8 cellular contexts compared by ENCODE assay signal in the genomic region with DNA sequence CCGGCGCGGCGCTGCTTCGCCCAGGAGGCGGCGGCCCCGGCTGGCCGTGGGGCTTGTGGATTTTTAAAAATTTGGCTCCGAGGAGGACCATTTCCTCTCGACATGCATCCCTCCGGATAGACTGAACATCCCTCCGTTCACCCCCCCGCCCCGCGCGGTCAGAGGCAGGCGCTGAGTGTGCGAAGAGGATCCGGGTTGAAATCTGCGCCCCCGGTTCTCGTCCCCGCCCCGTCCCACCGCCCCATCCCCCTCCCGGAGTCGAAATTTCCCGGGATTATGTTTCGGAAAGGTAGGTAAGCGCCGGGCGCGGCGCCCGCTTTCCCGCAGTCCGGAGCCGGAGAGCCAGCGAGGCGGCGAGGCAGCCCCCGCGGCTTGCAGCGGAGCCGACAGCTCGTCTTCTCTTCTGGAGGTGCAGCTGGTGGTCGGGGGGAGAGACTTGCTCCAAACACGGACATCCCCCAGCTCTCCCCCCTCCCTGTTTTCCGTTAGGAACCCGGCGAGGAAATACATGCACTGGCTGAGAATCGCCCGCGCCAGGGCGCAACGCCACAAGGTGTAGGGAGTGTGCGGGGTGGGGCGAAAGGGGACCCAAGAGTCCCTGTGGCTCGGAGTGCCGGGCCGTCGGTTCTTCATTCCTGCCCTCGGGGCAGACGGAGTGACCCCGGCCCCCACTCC. TPM values are rescaled to one million over a fixed set of nuclear protein-coding genes. Genes with fewer than 3 reads are reported as not detected.
A peak's percentile ranks its signal among the peaks of the same experiment; 100 is the strongest.
DNase-seq lines count a peak whose midpoint lies in the region; ATAC-seq and TF ChIP-seq lines count a peak whose summit lies in the region.

A gene (plus strand): TSS at position 261 of the 675 bp plus-strand sequence.

- no peaks in the 10 kb centered on the region for H3K9me3 Mint-ChIP-seq in CD4-positive, alpha-beta T cell

- H3K27me3 ChIP-seq in CD4-positive, alpha-beta T cell (ENCODE audit: control insufficient read depth, insufficient read depth, low read length): no peaks in the 10 kb centered on the region
- H3K27me3 ChIP-seq in colonic mucosa (no peaks in the 10 kb centered on the region), layer of hippocampus (ENCODE audit: control insufficient read depth, insufficient read depth, low read length) (no peaks in the 10 kb centered on the region)

- H3K4me3 Mint-ChIP-seq in CD4-positive, alpha-beta T cell: peak within 1 kb of the TSS; percentile 97

- peak; percentile 9 to 67 (median 40) for DNase-seq in CD4-positive, alpha-beta T cell
- DNase-seq in GM20000 (ENCODE audit: low spot score) (peak; percentile 38), HT-29 (ENCODE audit: low spot score) (peak; percentile 51), colonic mucosa (peak; percentile 75), COR-L47 (lab: John Stamatoyannopoulos, UW) (no peak)
- peak; percentile 35 for DNase-seq in activated CD4-positive, CD25-positive, alpha-beta regulatory T cell treated with anti-CD3 and anti-CD28 coated beads, Interleukin-2, amount 50 U/mL, for 16 hours (ENCODE audit: low read depth, low spot score)
- DNase-seq in stimulated activated CD4-positive, alpha-beta T cell treated with anti-CD3 and anti-CD28 coated beads, Interleukin-15, amount 100 ng/mL, for 24 hours: peak; percentile 72

- H3K36me3 ChIP-seq in colonic mucosa: no peaks in the 10 kb centered on the region

- H3K4me3 ChIP-seq in colonic mucosa: peak within 1 kb of the TSS; percentile 82

- CTCF ChIA-PET in CD4-positive, alpha-beta T cell (lab: Charles Lee): interaction anchor here (0.6 to 1.5 kb wide), 5 partner anchors 9 to 248 kb away, joined by 3 to 6 read pairs (median 3); no protein-coding TSS in a partner anchor

- peak within 1 kb of the TSS; percentile 58 for H3K27ac ChIP-seq in CD4-positive, alpha-beta T cell (ENCODE audit: low read depth, low read length)
- H3K27ac ChIP-seq in colonic mucosa (peak within 1 kb of the TSS; percentile 91), layer of hippocampus (ENCODE audit: low read depth, low read length) (peak within 1 kb of the TSS; percentile 90)

- ATAC-seq in CD4-positive, alpha-beta T cell (ENCODE audit: poor library complexity): peak; percentile 16

- intact Hi-C loops in CD4-positive, alpha-beta T cell (cut with DNase I, micrococcal nuclease): loop anchor here (5.0 kb wide), 2 partner anchors 84 to 886 kb away; no protein-coding TSS in a partner anchor
- intact Hi-C loops in colonic mucosa (cut with DNase I): loop anchor here (10.0 kb wide), 1 partner anchor 53 kb away; no protein-coding TSS in a partner anchor

- H3K4me1 Mint-ChIP-seq in CD4-positive, alpha-beta T cell (ENCODE audit: low read depth): peaks cover 37% of the 10 kb centered on the region

- no peaks in the 10 kb centered on the region for H3K9me3 ChIP-seq in CD4-positive, alpha-beta T cell (ENCODE audit: control insufficient read depth, low read length)
- no peaks in the 10 kb centered on the region for H3K9me3 ChIP-seq in colonic mucosa

- peak within 1 kb of the TSS; percentile 80 to 97 for H3K9ac ChIP-seq in colonic mucosa (ENCODE audit: low read depth in 2 of 2, low read length in 2 of 2)

- peak within 1 kb of the TSS; percentile 88 for H3K27ac Mint-ChIP-seq in CD4-positive, alpha-beta T cell

- peaks cover 5% of the 10 kb centered on the region for H3K27me3 Mint-ChIP-seq in CD4-positive, alpha-beta T cell

- H3K4me1 ChIP-seq in colonic mucosa: peaks cover 13% of the 10 kb centered on the region

- no peak for TF ChIP-seq CTCF in CD4-positive, alpha-beta T cell (IDR thresholded peaks at IDR 0.05)
- TF ChIP-seq CTCF in GM20000 (IDR thresholded peaks at IDR 0.05; ENCODE audit: extremely low read depth, missing control alignments) (no peak), colonic mucosa (IDR thresholded peaks at IDR 0.05) (no peak)

- H3K36me3 Mint-ChIP-seq in CD4-positive, alpha-beta T cell (ENCODE audit: low read depth): peaks cover 22% of the 10 kb centered on the region

- POLR2A ChIA-PET in CD4-positive, alpha-beta T cell (lab: Charles Lee): interaction anchor here (1.0 to 3.3 kb wide), 5 partner anchors 13 to 239 kb away, joined by 3 to 20 read pairs (median 8); a partner anchor contains a TSS

RNA-seq across cellular contexts. Expression of the gene that starts here (rescaled TPM):
- 10 to 100 TPM; 24.9 to 26.2 TPM for total RNA-seq in CD4-positive, alpha-beta T cell
- 17.7 and 21.2 TPM in 2 replicates for total RNA-seq in HT-29 (2014; rRNA removed; shearing (Covaris generic))
- total RNA-seq in colonic mucosa: 10 to 100 TPM; 17.5 to 25.8 TPM
